Comparison of ENCODE assay signal across 8 cellular contexts in genomic region chr6:84685983-84686584, GRCh38.
A peak's percentile ranks its signal among the peaks of the same experiment; 100 is the strongest.
DNase-seq lines count a peak whose midpoint lies in the region; ATAC-seq, FAIRE-seq and TF ChIP-seq lines count a peak whose summit lies in the region.

No MANE protein-coding gene starts in this region.

- ATAC-seq in GM21619 (IDR thresholded peaks at IDR 0.05; ENCODE audit: unreplicated experiment), result peak; percentile 65
- no peak for ATAC-seq in GM21737 (IDR thresholded peaks at IDR 0.05; ENCODE audit: unreplicated experiment)

- TF ChIP-seq CTCF in OCI-LY3 (IDR thresholded peaks at IDR 0.05; ENCODE audit: low read depth, low read length), result peak; percentile 76

- no peak overlapping the region for H3K9ac ChIP-seq in OCI-LY3 (ENCODE audit: low read length)

- peak; percentile 5 for DNase-seq in COLO829 (ENCODE audit: low spot score)
- peak; percentile 4 for DNase-seq in foreskin melanocyte
- DNase-seq in frontal cortex (ENCODE audit: low spot score in 2 of 2), result no peak
- no peak for DNase-seq in activated T-cell treated with anti-CD3 and anti-CD28 coated beads, Interleukin-2, amount 50 U/mL, for 1 hour
- no peak for DNase-seq in substantia nigra (lab: John Stamatoyannopoulos, UW)

- no peaks in the 10 kb centered on the region for H4K20me1 ChIP-seq in OCI-LY3 (ENCODE audit: insufficient read depth, low read length)

- no peak overlapping the region for H3K4me2 ChIP-seq in OCI-LY3 (ENCODE audit: low read length)

- no peak overlapping the region for H2AFZ ChIP-seq in OCI-LY3 (ENCODE audit: low read depth, low read length)

- H3K27ac ChIP-seq in OCI-LY3 (ENCODE audit: low read length) (no peak overlapping the region), substantia nigra (ENCODE audit: low read depth, low read length, poor library complexity, severe bottlenecking) (no peak overlapping the region)

- peaks cover 7% of the 10 kb centered on the region; the same call in 1 of the 2 replicates for H3K27me3 ChIP-seq in OCI-LY3 (ENCODE audit: low read depth, low read length)

- no peaks in the 10 kb centered on the region for H3K9me3 ChIP-seq in OCI-LY3 (ENCODE audit: insufficient read depth, low read length)

- H3K79me2 ChIP-seq in OCI-LY3 (ENCODE audit: low read length), result no peaks in the 10 kb centered on the region

- FAIRE-seq in frontal cortex (lab: Jason Lieb, UNC), result no peak

- no peaks in the 10 kb centered on the region for H3K4me1 ChIP-seq in OCI-LY3 (ENCODE audit: low read length)

- H3K4me3 ChIP-seq in OCI-LY3 (ENCODE audit: low read length), result no peak overlapping the region

- H3K36me3 ChIP-seq in OCI-LY3 (replicated peaks; ENCODE audit: low read depth, low read length), result no peaks in the 10 kb centered on the region

Comparison
In these comparisons a context has a peak if more than half of its experiments do, and no peak if none do; other contexts are left out.
1. DNase-seq: peak in COLO829 (single experiment) and foreskin melanocyte (single experiment); none in frontal cortex (0 of 2), activated T-cell treated with anti-CD3 and anti-CD28 coated beads, Interleukin-2, amount 50 U/mL, for 1 hour (single experiment) and substantia nigra (0 of 49).